In genomic region chr3:189630667-189631372, GRCh38 we compare ENCODE assay signal across 8 cellular contexts. TPM values are rescaled to one million over a fixed set of nuclear protein-coding genes. Genes with fewer than 3 reads are reported as not detected.
DNase-seq lines count a peak whose midpoint lies in the region; ATAC-seq, FAIRE-seq and TF ChIP-seq lines count a peak whose summit lies in the region.

No MANE protein-coding gene starts in this region.

- no peaks in the 10 kb centered on the region for H3K9me2 ChIP-seq in Karpas-422 (replicated peaks; ENCODE audit: insufficient read depth, low read length)

- H3K27me3 ChIP-seq in Karpas-422 (ENCODE audit: low read length) = no peaks in the 10 kb centered on the region

- H3K4me1 ChIP-seq in Karpas-422 (ENCODE audit: low read length) = no peaks in the 10 kb centered on the region

- H3K27ac Mint-ChIP-seq in dendritic cell treated with granulocyte-macrophage colony-stimulating factor and Interleukin-4, amounts not matched to agents 40 ng/mL and 50 ng/mL, for 4 days = no peak overlapping the region
- H3K27ac Mint-ChIP-seq in type B pancreatic cell = no peak overlapping the region

- no peaks in the 10 kb centered on the region for H3K9me3 Mint-ChIP-seq in dendritic cell treated with granulocyte-macrophage colony-stimulating factor and Interleukin-4, amounts not matched to agents 40 ng/mL and 50 ng/mL, for 4 days
- H3K9me3 Mint-ChIP-seq in type B pancreatic cell = no peaks in the 10 kb centered on the region

- H3K27me3 Mint-ChIP-seq in dendritic cell treated with granulocyte-macrophage colony-stimulating factor and Interleukin-4, amounts not matched to agents 40 ng/mL and 50 ng/mL, for 4 days = no peaks in the 10 kb centered on the region
- H3K27me3 Mint-ChIP-seq in type B pancreatic cell = peaks cover 3% of the 10 kb centered on the region

- FAIRE-seq in RCC 7860 (lab: Jason Lieb, UNC) = no peak

- ATAC-seq in GM19438 (IDR thresholded peaks at IDR 0.05; ENCODE audit: low read depth, unreplicated experiment) (peak; percentile 48), HG03457 (IDR thresholded peaks at IDR 0.05; ENCODE audit: unreplicated experiment) (peak; percentile 76)

- intact Hi-C loops in dendritic cell treated with granulocyte-macrophage colony-stimulating factor and Interleukin-4, amounts not matched to agents 40 ng/mL and 50 ng/mL, for 4 days (cut with micrococcal nuclease) = no loop called here

- peak; percentile 3 for DNase-seq in Ammon's horn (ENCODE audit: low spot score)
- DNase-seq in NCI-H2107 treated with DMSO at 0.1 percent for 48 hours (lab: John Stamatoyannopoulos, UW; ENCODE audit: unreplicated experiment) = no peak
- no peak for DNase-seq in type B pancreatic cell (ENCODE audit: extremely low spot score, unreplicated experiment)
- no peak for DNase-seq in RCC 7860 (ENCODE audit: low spot score)
- no peak for DNase-seq in Karpas-422

- H3K9me3 ChIP-seq in Karpas-422 (ENCODE audit: low read length) = no peaks in the 10 kb centered on the region

- no peak overlapping the region for H3K4me3 ChIP-seq in Karpas-422 (ENCODE audit: low read length)

- peaks cover 11% of the 10 kb centered on the region for H3K4me1 Mint-ChIP-seq in dendritic cell treated with granulocyte-macrophage colony-stimulating factor and Interleukin-4, amounts not matched to agents 40 ng/mL and 50 ng/mL, for 4 days (ENCODE audit: low read depth)
- H3K4me1 Mint-ChIP-seq in type B pancreatic cell (ENCODE audit: unreplicated experiment) = no peaks in the 10 kb centered on the region

- H3K36me3 Mint-ChIP-seq in dendritic cell treated with granulocyte-macrophage colony-stimulating factor and Interleukin-4, amounts not matched to agents 40 ng/mL and 50 ng/mL, for 4 days (ENCODE audit: low read depth) = no peaks in the 10 kb centered on the region
- H3K36me3 Mint-ChIP-seq in type B pancreatic cell = no peaks in the 10 kb centered on the region

- no peak overlapping the region for H3K9ac ChIP-seq in Karpas-422 (ENCODE audit: low read length)

- H3K4me3 Mint-ChIP-seq in dendritic cell treated with granulocyte-macrophage colony-stimulating factor and Interleukin-4, amounts not matched to agents 40 ng/mL and 50 ng/mL, for 4 days = peak overlapping the region; percentile 40
- H3K4me3 Mint-ChIP-seq in type B pancreatic cell = no peak overlapping the region

- no peak overlapping the region for H3K4me2 ChIP-seq in Karpas-422 (ENCODE audit: low read depth, low read length, poor library complexity, severe bottlenecking)

- H4K20me1 ChIP-seq in Karpas-422 (ENCODE audit: insufficient read depth, low read depth, low read length) = no peaks in the 10 kb centered on the region

- H3K27ac ChIP-seq in Karpas-422 (ENCODE audit: low read length) = no peak overlapping the region

- no peak for TF ChIP-seq CTCF in type B pancreatic cell (conservative IDR thresholded peaks at IDR 0.05)

- no peaks in the 10 kb centered on the region for H3K79me2 ChIP-seq in Karpas-422 (ENCODE audit: low read length)

- no peaks in the 10 kb centered on the region for H3K36me3 ChIP-seq in Karpas-422 (ENCODE audit: insufficient read depth, low read length)

- no peak overlapping the region for H2AFZ ChIP-seq in Karpas-422 (ENCODE audit: low read length)

RNA-seq across cellular contexts. Expression of gene TP63, which starts 0.4 kb away (rescaled TPM):
- 5.8 and 16.1 TPM in 2 replicates for total RNA-seq in type B pancreatic cell (ENCODE audit: low replicate concordance)
- not detected in 2 replicates for total RNA-seq in Karpas-422 (2014; rRNA removed; shearing (Covaris generic); ENCODE audit: low replicate concordance)
